Comparison of ENCODE assay signal across 15 cellular contexts in genomic region chr2:210859314-210859713, GRCh38.
A peak's percentile ranks its signal among the peaks of the same experiment; 100 is the strongest.
DNase-seq lines count a peak whose midpoint lies in the region; ATAC-seq lines count a peak whose summit lies in the region.
"Had no signal": no experiment of that assay in that cellular context is flagged by ENCODE, and none has a peak within 500 bp of the region (broad histone marks: within the 10 kb centered on the region; RNA-seq: fewer than 3 reads in every experiment).

No MANE protein-coding gene starts in this region.

- H3K4me1 Mint-ChIP-seq in activated CD8-positive, alpha-beta T cell treated with anti-CD3 and anti-CD28 coated beads, Interleukin-2, amount 10 ng/mL, durations not matched to agents 7 days and 5 days (ENCODE audit: low read depth), result no peaks in the 10 kb centered on the region
- H3K4me1 Mint-ChIP-seq: CD8-positive, alpha-beta memory T cell had no signal

- CTCF ChIA-PET in activated CD8-positive, alpha-beta T cell treated with anti-CD3 and anti-CD28 coated beads, Interleukin-2, amount 10 ng/mL, durations not matched to agents 7 days and 5 days (lab: Charles Lee), result no interaction called here

- H3K9me3 Mint-ChIP-seq in activated CD8-positive, alpha-beta T cell treated with anti-CD3 and anti-CD28 coated beads, Interleukin-2, amount 10 ng/mL, durations not matched to agents 7 days and 5 days (ENCODE audit: insufficient read depth), result no peaks in the 10 kb centered on the region

- H3K4me3 Mint-ChIP-seq in activated CD8-positive, alpha-beta T cell treated with anti-CD3 and anti-CD28 coated beads, Interleukin-2, amount 10 ng/mL, durations not matched to agents 7 days and 5 days, result no peak overlapping the region
- H3K4me3 Mint-ChIP-seq: CD8-positive, alpha-beta memory T cell had no signal

- H3K27me3 Mint-ChIP-seq in activated CD8-positive, alpha-beta T cell treated with anti-CD3 and anti-CD28 coated beads, Interleukin-2, amount 10 ng/mL, durations not matched to agents 7 days and 5 days (ENCODE audit: low read depth), result no peaks in the 10 kb centered on the region
- H3K27me3 Mint-ChIP-seq: CD8-positive, alpha-beta memory T cell had no signal

- POLR2A ChIA-PET in activated CD8-positive, alpha-beta T cell treated with anti-CD3 and anti-CD28 coated beads, Interleukin-2, amount 10 ng/mL, durations not matched to agents 7 days and 5 days (lab: Charles Lee), result no interaction called here

- H3K27ac Mint-ChIP-seq in activated CD8-positive, alpha-beta T cell treated with anti-CD3 and anti-CD28 coated beads, Interleukin-2, amount 10 ng/mL, durations not matched to agents 7 days and 5 days, result no peak overlapping the region
- H3K27ac Mint-ChIP-seq: CD8-positive, alpha-beta memory T cell had no signal

- H3K36me3 Mint-ChIP-seq in activated CD8-positive, alpha-beta T cell treated with anti-CD3 and anti-CD28 coated beads, Interleukin-2, amount 10 ng/mL, durations not matched to agents 7 days and 5 days (ENCODE audit: low read depth), result no peaks in the 10 kb centered on the region
- H3K36me3 Mint-ChIP-seq: CD8-positive, alpha-beta memory T cell had no signal

- DNase-seq in NCI-H2227 treated with DMSO at 0.1 percent for 48 hours (lab: John Stamatoyannopoulos, UW), result peak; percentile 19
- no peak for DNase-seq in NCI-H2227 (lab: John Stamatoyannopoulos, UW; ENCODE audit: unreplicated experiment)
- peak; percentile 75 for DNase-seq in NCI-H146 treated with DMSO at 0.1 percent for 48 hours (lab: John Stamatoyannopoulos, UW; ENCODE audit: unreplicated experiment)
- DNase-seq in NCI-H748 treated with DMSO at 0.1 percent for 48 hours (lab: John Stamatoyannopoulos, UW), result peak; percentile 55
- DNase-seq in iPS-NIHi11 (ENCODE audit: low spot score), result peak; percentile 9
- no peak for DNase-seq in activated CD8-positive, alpha-beta T cell treated with anti-CD3 and anti-CD28 coated beads, Interleukin-2, amount 10 ng/mL, durations not matched to agents 7 days and 5 days
- DNase-seq in NCI-H1092 treated with DMSO at 0.1 percent for 48 hours (lab: John Stamatoyannopoulos, UW), result no peak
- DNase-seq: 8988T; AML-193; CD8-positive, alpha-beta memory T cell; DMS79; IMR-90 had no signal

- ATAC-seq in activated CD8-positive, alpha-beta T cell treated with anti-CD3 and anti-CD28 coated beads, Interleukin-2, amount 10 ng/mL, durations not matched to agents 7 days and 5 days, result no peak
- no peak for ATAC-seq in GM19351 (IDR thresholded peaks at IDR 0.05; ENCODE audit: unreplicated experiment)
- ATAC-seq: GM12878, HCT116 had no signal

Comparison
In these comparisons a context has a peak if more than half of its experiments do, and no peak if none do; other contexts are left out.
1. DNase-seq: peak in NCI-H2227 treated with DMSO at 0.1 percent for 48 hours (single experiment), NCI-H146 treated with DMSO at 0.1 percent for 48 hours (single experiment), NCI-H748 treated with DMSO at 0.1 percent for 48 hours (single experiment) and iPS-NIHi11 (single experiment); none in NCI-H2227 (single experiment), activated CD8-positive, alpha-beta T cell treated with anti-CD3 and anti-CD28 coated beads, Interleukin-2, amount 10 ng/mL, durations not matched to agents 7 days and 5 days (single experiment) and NCI-H1092 treated with DMSO at 0.1 percent for 48 hours (single experiment).